1 cellular context compared by ENCODE assay signal in genomic region chr1:207241164-207241934, GRCh38.
TF ChIP-seq lines count a peak whose summit lies in the region.

No MANE protein-coding gene starts in this region.

TF ChIP-seq in K562, 482 proteins besides CTCF, POLR2A, EP300 and RAD21 (continued from another document):
- TF ChIP-seq, protein P1, sequence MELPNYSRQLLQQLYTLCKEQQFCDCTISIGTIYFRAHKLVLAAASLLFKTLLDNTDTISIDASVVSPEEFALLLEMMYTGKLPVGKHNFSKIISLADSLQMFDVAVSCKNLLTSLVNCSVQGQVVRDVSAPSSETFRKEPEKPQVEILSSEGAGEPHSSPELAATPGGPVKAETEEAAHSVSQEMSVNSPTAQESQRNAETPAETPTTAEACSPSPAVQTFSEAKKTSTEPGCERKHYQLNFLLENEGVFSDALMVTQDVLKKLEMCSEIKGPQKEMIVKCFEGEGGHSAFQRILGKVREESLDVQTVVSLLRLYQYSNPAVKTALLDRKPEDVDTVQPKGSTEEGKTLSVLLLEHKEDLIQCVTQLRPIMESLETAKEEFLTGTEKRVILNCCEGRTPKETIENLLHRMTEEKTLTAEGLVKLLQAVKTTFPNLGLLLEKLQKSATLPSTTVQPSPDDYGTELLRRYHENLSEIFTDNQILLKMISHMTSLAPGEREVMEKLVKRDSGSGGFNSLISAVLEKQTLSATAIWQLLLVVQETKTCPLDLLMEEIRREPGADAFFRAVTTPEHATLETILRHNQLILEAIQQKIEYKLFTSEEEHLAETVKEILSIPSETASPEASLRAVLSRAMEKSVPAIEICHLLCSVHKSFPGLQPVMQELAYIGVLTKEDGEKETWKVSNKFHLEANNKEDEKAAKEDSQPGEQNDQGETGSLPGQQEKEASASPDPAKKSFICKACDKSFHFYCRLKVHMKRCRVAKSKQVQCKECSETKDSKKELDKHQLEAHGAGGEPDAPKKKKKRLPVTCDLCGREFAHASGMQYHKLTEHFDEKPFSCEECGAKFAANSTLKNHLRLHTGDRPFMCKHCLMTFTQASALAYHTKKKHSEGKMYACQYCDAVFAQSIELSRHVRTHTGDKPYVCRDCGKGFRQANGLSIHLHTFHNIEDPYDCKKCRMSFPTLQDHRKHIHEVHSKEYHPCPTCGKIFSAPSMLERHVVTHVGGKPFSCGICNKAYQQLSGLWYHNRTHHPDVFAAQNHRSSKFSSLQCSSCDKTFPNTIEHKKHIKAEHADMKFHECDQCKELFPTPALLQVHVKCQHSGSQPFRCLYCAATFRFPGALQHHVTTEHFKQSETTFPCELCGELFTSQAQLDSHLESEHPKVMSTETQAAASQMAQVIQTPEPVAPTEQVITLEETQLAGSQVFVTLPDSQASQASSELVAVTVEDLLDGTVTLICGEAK (IDR thresholded peaks at IDR 0.05): no peak
- TF ChIP-seq, protein P1 (CRISPR knock-in tag; IDR thresholded peaks at IDR 0.05): no peak
- TF ChIP-seq SRSF3 (IDR thresholded peaks at IDR 0.05; ENCODE audit: insufficient read depth, low read length) (no peak), BACH1 (tag; IDR thresholded peaks at IDR 0.05) (no peak), ZNF253 (CRISPR knock-in tag; conservative IDR thresholded peaks at IDR 0.05) (no peak), MTA3 (IDR thresholded peaks at IDR 0.05; ENCODE audit: borderline replicate concordance) (no peak; the same call in 1 of the 2 replicates), ZNF41 (CRISPR knock-in tag; conservative IDR thresholded peaks at IDR 0.05) (no peak; the same call in 1 of the 2 replicates), HINFP (tag; conservative IDR thresholded peaks at IDR 0.05; ENCODE audit: low read depth) (no peak), SMC3 (conservative IDR thresholded peaks at IDR 0.05; ENCODE audit: insufficient read depth, low read depth, low read length) (no peak), KHSRP (IDR thresholded peaks at IDR 0.05) (no peak), RUNX1 (IDR thresholded peaks at IDR 0.05; ENCODE audit: low read depth) (no peak), NR2C1 (IDR thresholded peaks at IDR 0.05) (no peak), NR2C1 (tag; IDR thresholded peaks at IDR 0.05) (peak; percentile 78), BRD4 (IDR thresholded peaks at IDR 0.05) (no peak), ZNF146 (CRISPR knock-in tag; IDR thresholded peaks at IDR 0.05; ENCODE audit: unreplicated experiment) (no peak), ZNF398 (CRISPR knock-in tag; IDR thresholded peaks at IDR 0.05) (no peak), ATF4 (CRISPR knock-in tag; IDR thresholded peaks at IDR 0.05) (peak; percentile 80), ZNF644 (tag; IDR thresholded peaks at IDR 0.05; ENCODE audit: low read depth) (no peak; the same call in 1 of the 2 replicates), CBFB (CRISPR knock-in tag; IDR thresholded peaks at IDR 0.05) (no peak), NR1H2 (CRISPR knock-in tag; IDR thresholded peaks at IDR 0.05) (no peak), KAT2B (IDR thresholded peaks at IDR 0.05; ENCODE audit: low read depth, low read length) (no peak)
- TF ChIP-seq, protein P2, sequence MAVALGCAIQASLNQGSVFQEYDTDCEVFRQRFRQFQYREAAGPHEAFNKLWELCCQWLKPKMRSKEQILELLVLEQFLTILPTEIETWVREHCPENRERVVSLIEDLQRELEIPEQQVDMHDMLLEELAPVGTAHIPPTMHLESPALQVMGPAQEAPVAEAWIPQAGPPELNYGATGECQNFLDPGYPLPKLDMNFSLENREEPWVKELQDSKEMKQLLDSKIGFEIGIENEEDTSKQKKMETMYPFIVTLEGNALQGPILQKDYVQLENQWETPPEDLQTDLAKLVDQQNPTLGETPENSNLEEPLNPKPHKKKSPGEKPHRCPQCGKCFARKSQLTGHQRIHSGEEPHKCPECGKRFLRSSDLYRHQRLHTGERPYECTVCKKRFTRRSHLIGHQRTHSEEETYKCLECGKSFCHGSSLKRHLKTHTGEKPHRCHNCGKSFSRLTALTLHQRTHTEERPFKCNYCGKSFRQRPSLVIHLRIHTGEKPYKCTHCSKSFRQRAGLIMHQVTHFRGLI (CRISPR knock-in tag; IDR thresholded peaks at IDR 0.05): no peak
- TF ChIP-seq, protein P3, sequence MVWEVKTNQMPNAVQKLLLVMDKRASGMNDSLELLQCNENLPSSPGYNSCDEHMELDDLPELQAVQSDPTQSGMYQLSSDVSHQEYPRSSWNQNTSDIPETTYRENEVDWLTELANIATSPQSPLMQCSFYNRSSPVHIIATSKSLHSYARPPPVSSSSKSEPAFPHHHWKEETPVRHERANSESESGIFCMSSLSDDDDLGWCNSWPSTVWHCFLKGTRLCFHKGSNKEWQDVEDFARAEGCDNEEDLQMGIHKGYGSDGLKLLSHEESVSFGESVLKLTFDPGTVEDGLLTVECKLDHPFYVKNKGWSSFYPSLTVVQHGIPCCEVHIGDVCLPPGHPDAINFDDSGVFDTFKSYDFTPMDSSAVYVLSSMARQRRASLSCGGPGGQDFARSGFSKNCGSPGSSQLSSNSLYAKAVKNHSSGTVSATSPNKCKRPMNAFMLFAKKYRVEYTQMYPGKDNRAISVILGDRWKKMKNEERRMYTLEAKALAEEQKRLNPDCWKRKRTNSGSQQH (CRISPR knock-in tag; IDR thresholded peaks at IDR 0.05): no peak
- TF ChIP-seq, protein P4, sequence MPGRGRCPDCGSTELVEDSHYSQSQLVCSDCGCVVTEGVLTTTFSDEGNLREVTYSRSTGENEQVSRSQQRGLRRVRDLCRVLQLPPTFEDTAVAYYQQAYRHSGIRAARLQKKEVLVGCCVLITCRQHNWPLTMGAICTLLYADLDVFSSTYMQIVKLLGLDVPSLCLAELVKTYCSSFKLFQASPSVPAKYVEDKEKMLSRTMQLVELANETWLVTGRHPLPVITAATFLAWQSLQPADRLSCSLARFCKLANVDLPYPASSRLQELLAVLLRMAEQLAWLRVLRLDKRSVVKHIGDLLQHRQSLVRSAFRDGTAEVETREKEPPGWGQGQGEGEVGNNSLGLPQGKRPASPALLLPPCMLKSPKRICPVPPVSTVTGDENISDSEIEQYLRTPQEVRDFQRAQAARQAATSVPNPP (IDR thresholded peaks at IDR 0.05; ENCODE audit: borderline replicate concordance, insufficient read depth, insufficient read length): no peak
TF ChIP-seq in K562: peak in this region for 58.
